ENCODE assay signal across 7 cellular contexts in genomic region chr18:48540329-48541025, GRCh38. TPM values are rescaled to one million over a fixed set of nuclear protein-coding genes. Genes with fewer than 3 reads are reported as not detected.
A peak's percentile ranks its signal among the peaks of the same experiment; 100 is the strongest.
DNase-seq lines count a peak whose midpoint lies in the region; ATAC-seq, FAIRE-seq and TF ChIP-seq lines count a peak whose summit lies in the region.

No MANE protein-coding gene starts in this region.

- ATAC-seq in HG03025 (IDR thresholded peaks at IDR 0.05; ENCODE audit: low FRiP score, unreplicated experiment): peak; percentile 46
- peak; percentile 66 for ATAC-seq in naive thymus-derived CD4-positive, alpha-beta T cell

- peak overlapping the region; percentile 90 for H3K4me2 ChIP-seq in OCI-LY3 (ENCODE audit: low read length)

- peak; percentile 51 for DNase-seq in GM12892 (ENCODE audit: insufficient read length)
- DNase-seq in activated T-helper 9 cell treated with anti-CD3 and anti-CD28 coated beads, Interleukin-2, amount 50 U/mL, for 16 hours (ENCODE audit: low read depth): peak; percentile 44
- DNase-seq in fibroblast of the aortic adventitia (ENCODE audit: low read depth): peak; percentile 58
- DNase-seq in naive thymus-derived CD4-positive, alpha-beta T cell: peak in 7 of 9 donors; percentile 11 to 65 (median 19)
- DNase-seq in transverse colon: peak; percentile 77

- H3K36me3 Mint-ChIP-seq in naive thymus-derived CD4-positive, alpha-beta T cell: no peaks in the 10 kb centered on the region

- H3K4me3 ChIP-seq in OCI-LY3 (ENCODE audit: low read length) (peak overlapping the region; percentile 83), fibroblast of the aortic adventitia (ENCODE audit: low read depth, low read length) (peak overlapping the region; percentile 87), transverse colon (peak overlapping the region; percentile 54 to 94 (median 64))
- H3K4me3 ChIP-seq in naive thymus-derived CD4-positive, alpha-beta T cell (ENCODE audit: low read length): peak overlapping the region; percentile 75

- H3K27me3 Mint-ChIP-seq in naive thymus-derived CD4-positive, alpha-beta T cell: peaks cover 5 to 44% (median 18%) of the 10 kb centered on the region in 5 donors

- peak; percentile 76 for FAIRE-seq in GM12892 (lab: Jason Lieb, UNC)

- H3K27ac ChIP-seq in OCI-LY3 (ENCODE audit: low read length) (no peak overlapping the region), transverse colon (peak overlapping the region; percentile 91 to 93 (median 92))
- no peak overlapping the region for H3K27ac ChIP-seq in naive thymus-derived CD4-positive, alpha-beta T cell (ENCODE audit: low read depth, low read length)

- TF ChIP-seq CTCF in OCI-LY3 (IDR thresholded peaks at IDR 0.05; ENCODE audit: low read depth, low read length) (peak; percentile 26; the same call in 1 of the 2 replicates), fibroblast of the aortic adventitia (IDR thresholded peaks at IDR 0.05; ENCODE audit: insufficient read depth, low read length) (peak; percentile 32), transverse colon (IDR thresholded peaks at IDR 0.05) (peak in 2 of 5 experiments; percentile 10 to 11)

- H3K27me3 ChIP-seq in OCI-LY3 (ENCODE audit: low read depth, low read length): no peaks in the 10 kb centered on the region
- no peaks in the 10 kb centered on the region for H3K27me3 ChIP-seq in naive thymus-derived CD4-positive, alpha-beta T cell (ENCODE audit: control insufficient read depth in 2 of 2, insufficient read depth in 2 of 2, low read length in 2 of 2)
- H3K27me3 ChIP-seq in transverse colon: no peaks in the 10 kb centered on the region

- TF ChIP-seq POLR2A in GM12892 (IDR thresholded peaks at IDR 0.05; ENCODE audit: low read depth, low read length) (no peak), transverse colon (IDR thresholded peaks at IDR 0.05) (no peak)

- in situ Hi-C loops in transverse colon (cut with MboI; ENCODE audit: low pct_ligation_motif_present in 1 of 4, low pct_unique_long_range_greater_than_20kb in 1 of 4, low sequenced_read_pairs in 3 of 4): no loop called here

- H3K9me3 Mint-ChIP-seq in naive thymus-derived CD4-positive, alpha-beta T cell: no peaks in the 10 kb centered on the region

- H4K20me1 ChIP-seq in OCI-LY3 (ENCODE audit: insufficient read depth, low read length): peaks cover 40% of the 10 kb centered on the region

- H3K79me2 ChIP-seq in OCI-LY3 (ENCODE audit: low read length): peaks cover 28% of the 10 kb centered on the region

- CTCF ChIA-PET in naive thymus-derived CD4-positive, alpha-beta T cell (lab: Charles Lee): no interaction called here

- H3K9me3 ChIP-seq in OCI-LY3 (ENCODE audit: insufficient read depth, low read length): no peaks in the 10 kb centered on the region
- no peaks in the 10 kb centered on the region for H3K9me3 ChIP-seq in naive thymus-derived CD4-positive, alpha-beta T cell (ENCODE audit: control insufficient read depth in 2 of 3, low read length in 3 of 3)
- no peaks in the 10 kb centered on the region for H3K9me3 ChIP-seq in transverse colon

- peaks cover 0 to 15% (median 0%) of the 10 kb centered on the region in 7 donors for H3K4me1 Mint-ChIP-seq in naive thymus-derived CD4-positive, alpha-beta T cell

- H2AFZ ChIP-seq in OCI-LY3 (ENCODE audit: low read depth, low read length): peak overlapping the region; percentile 7; the same call in 1 of the 2 replicates

- no peak overlapping the region for H3K27ac Mint-ChIP-seq in naive thymus-derived CD4-positive, alpha-beta T cell

- no peak for TF ChIP-seq EP300 in transverse colon (IDR thresholded peaks at IDR 0.05; ENCODE audit: low read depth)

- intact Hi-C loops in naive thymus-derived CD4-positive, alpha-beta T cell (cut with micrococcal nuclease): loop anchor here in 1 of 2 donors (5.0 kb wide), 1 partner anchor 128 kb away; no protein-coding TSS in a partner anchor
- intact Hi-C loops in transverse colon (cut with DNase I; ENCODE audit: low total_unique reads): no loop called here

- H3K36me3 ChIP-seq in OCI-LY3 (replicated peaks; ENCODE audit: low read depth, low read length) (no peaks in the 10 kb centered on the region), transverse colon (no peaks in the 10 kb centered on the region)
- no peaks in the 10 kb centered on the region for H3K36me3 ChIP-seq in naive thymus-derived CD4-positive, alpha-beta T cell (ENCODE audit: control insufficient read depth in 2 of 3, insufficient read depth in 3 of 3, low read length in 3 of 3)

- H3K4me1 ChIP-seq in OCI-LY3 (ENCODE audit: low read length): peaks cover 9% of the 10 kb centered on the region
- peaks cover 0 to 5% of the 10 kb centered on the region in 2 donors for H3K4me1 ChIP-seq in naive thymus-derived CD4-positive, alpha-beta T cell (ENCODE audit: control insufficient read depth in 2 of 2, insufficient read depth in 2 of 2, low read length in 2 of 2)
- H3K4me1 ChIP-seq in transverse colon: peaks cover 5 to 17% (median 12%) of the 10 kb centered on the region in 4 donors

- WGBS in transverse colon (ENCODE audit: low coverage in 1 of 2), 2 donors: 1% methylated on average over 26 of the region's 80 CpGs; no CpG with 5 or more reads in 1 of the 2 donors

- POLR2A ChIA-PET in naive thymus-derived CD4-positive, alpha-beta T cell (lab: Charles Lee): no interaction called here

- peak overlapping the region; percentile 73 to 95 (median 87) for H3K4me3 Mint-ChIP-seq in naive thymus-derived CD4-positive, alpha-beta T cell

- peak overlapping the region; percentile 70 for H3K9ac ChIP-seq in OCI-LY3 (ENCODE audit: low read length)

RNA-seq across cellular contexts. Expression of gene CTIF, which starts 1.6 kb away (rescaled TPM):
- 4.1 TPM for polyA plus RNA-seq in GM12892 (2012; ENCODE audit: missing spikeins)
- total RNA-seq in fibroblast of the aortic adventitia (ENCODE audit: low replicate concordance) (29.0 and 30.7 TPM in 2 replicates), transverse colon (10 to 100 TPM; 14.1 to 78.2 (median 18.4) TPM)
- total RNA-seq in naive thymus-derived CD4-positive, alpha-beta T cell: 10 to 100 TPM in 1 of 5 experiments, 1 to 10 TPM in 4; 1.3 to 11.2 (median 2.5) TPM
- polyA plus RNA-seq in naive thymus-derived CD4-positive, alpha-beta T cell: not detected

Comparison
In these comparisons a context has a peak if more than half of its experiments do, and no peak if none do; other contexts are left out.
1. DNase-seq: peak in every context shown above with its lines; median percentile 77 in transverse colon; 58 in fibroblast of the aortic adventitia; 51 in GM12892; 44 in activated T-helper 9 cell treated with anti-CD3 and anti-CD28 coated beads, Interleukin-2, amount 50 U/mL, for 16 hours; 19 in naive thymus-derived CD4-positive, alpha-beta T cell.
2. H3K27ac ChIP-seq: peak in transverse colon (4 of 4); none in OCI-LY3 (single experiment) and naive thymus-derived CD4-positive, alpha-beta T cell (single experiment).
3. Peak in every context shown above with its lines, with median percentiles within 50 percentile points of each other: H3K4me3 ChIP-seq.